16 cellular contexts compared by ENCODE assay signal in the genomic region with DNA sequence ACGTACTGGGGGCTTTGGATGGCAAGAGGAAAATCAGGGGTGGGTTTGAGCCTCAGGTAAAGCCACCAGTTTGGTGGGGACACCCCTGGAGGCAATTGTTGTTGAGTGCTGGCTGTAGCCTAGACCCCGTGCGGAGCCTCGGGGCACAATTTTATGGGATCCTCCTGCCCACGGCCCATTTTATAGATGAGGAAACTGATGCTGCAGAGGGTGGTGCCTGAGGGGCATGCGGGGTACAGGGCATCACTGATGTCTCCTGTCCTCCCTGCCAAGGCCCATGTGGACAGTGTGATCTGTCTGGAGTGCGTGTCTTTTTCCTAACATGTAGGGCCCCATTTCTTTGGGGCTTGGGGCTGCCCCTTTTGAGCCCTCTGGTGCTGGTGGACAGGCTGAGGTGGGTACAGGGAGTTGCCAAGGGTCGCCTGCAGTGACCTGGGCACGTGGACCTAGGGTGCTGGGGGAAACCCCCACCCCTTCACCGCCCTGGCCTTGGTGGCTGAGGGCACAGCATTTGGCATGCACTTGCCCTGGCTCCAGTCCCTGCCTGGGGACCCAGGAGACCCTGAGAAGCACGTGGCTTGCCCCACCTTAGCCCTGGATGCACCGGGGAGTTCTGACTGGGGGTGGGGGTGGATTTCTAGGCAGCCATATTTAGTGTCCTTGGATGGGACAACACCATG. TPM values are rescaled to one million over a fixed set of nuclear protein-coding genes. Genes with fewer than 3 reads are reported as not detected.
DNase-seq lines count a peak whose midpoint lies in the region; ATAC-seq and TF ChIP-seq lines count a peak whose summit lies in the region.
"Had no signal": no experiment of that assay in that cellular context is flagged by ENCODE, and none has a peak within 500 bp of the region (broad histone marks: within the 10 kb centered on the region; RNA-seq: fewer than 3 reads in every experiment).

No MANE protein-coding gene starts in this region.

- no peak overlapping the region for H3K4me2 ChIP-seq in mesendoderm (ENCODE audit: low read length)

- H3K4me3 ChIP-seq in gastroesophageal sphincter (no peak overlapping the region), mesendoderm (ENCODE audit: low read length) (no peak overlapping the region), prostate gland (no peak overlapping the region)

- H3K79me2 ChIP-seq in mesendoderm (ENCODE audit: control insufficient read depth, insufficient read depth, low read length): peaks cover 2% of the 10 kb centered on the region

- peak overlapping the region; percentile 99 for H3K27ac ChIP-seq in VCaP
- H3K27ac ChIP-seq in gastroesophageal sphincter: peak overlapping the region; percentile 40 to 86 (median 84)
- H3K27ac ChIP-seq in mesendoderm (ENCODE audit: low read depth, low read length): no peak overlapping the region
- H3K27ac ChIP-seq in prostate gland: peak overlapping the region; percentile 38 to 40

- no peak for TF ChIP-seq EP300 in gastroesophageal sphincter (IDR thresholded peaks at IDR 0.05)

- 10 to 60% methylated on average over 1 to 2 of the region's 12 CpGs for WGBS in gastroesophageal sphincter (ENCODE audit: low coverage in 1 of 2), 2 donors
- WGBS in mesendoderm (ENCODE audit: extremely low coverage, insufficient coverage, low lambda C conversion rate): no CpG with 5 or more reads among the region's 12 CpGs
- WGBS in prostate gland: 66% methylated on average over 12 of the region's 12 CpGs

- no peak overlapping the region for H2AK5ac ChIP-seq in mesendoderm (ENCODE audit: low read length)

- DNase-seq in mesendoderm (no peak), prostate gland (ENCODE audit: low spot score) (no peak), NCI-H2107 (lab: John Stamatoyannopoulos, UW) (no peak), GM19240 (ENCODE audit: insufficient read length, low spot score) (no peak)
- no peak for DNase-seq in activated CD4-positive, alpha-beta T cell treated with anti-CD3 and anti-CD28 coated beads, Interleukin-2, amount 50 U/mL, for 1 hour
- DNase-seq: ACHN; activated CD4-positive, alpha-beta T cell treated with anti-CD3 and anti-CD28 coated beads, Interleukin-2, amount 10 ng/mL, durations not matched to agents 7 days and 5 days; activated CD8-positive, alpha-beta memory T cell treated with anti-CD3 and anti-CD28 coated beads, Interleukin-2, amount 50 U/mL, for 48 hours; natural killer cell; RPMI8226; stimulated activated naive CD4-positive, alpha-beta T cell treated with Interleukin-2 at 50 U/mL for 16 hours; SW 1271 had no signal

- no peak overlapping the region for H3K4ac ChIP-seq in mesendoderm (ENCODE audit: low read depth, low read length)

- peak overlapping the region; percentile 24 for H3K23ac ChIP-seq in mesendoderm (ENCODE audit: low read length)

- H3K36me3 ChIP-seq in gastroesophageal sphincter: no peaks in the 10 kb centered on the region
- H3K36me3 ChIP-seq in mesendoderm (ENCODE audit: control insufficient read depth, insufficient read depth, low read length): peaks cover 1% of the 10 kb centered on the region
- H3K36me3 ChIP-seq in prostate gland: no peaks in the 10 kb centered on the region

- H2BK15ac ChIP-seq in mesendoderm (replicated peaks; ENCODE audit: low read depth): no peak overlapping the region

- H3K9me3 ChIP-seq in gastroesophageal sphincter (no peaks in the 10 kb centered on the region), prostate gland (no peaks in the 10 kb centered on the region)

- intact Hi-C loops in prostate gland (cut with DNase I): loop anchor here (2.0 kb wide), 1 partner anchor 21 kb away; the partner anchor contains the start of gene WNK2

- H3K56ac ChIP-seq in mesendoderm (ENCODE audit: low read length): no peak overlapping the region

- H3K4me1 ChIP-seq in gastroesophageal sphincter (peaks cover 2 to 89% (median 68%) of the 10 kb centered on the region in 3 donors), mesendoderm (ENCODE audit: control insufficient read depth, low read depth, low read length) (peaks cover 3% of the 10 kb centered on the region), prostate gland (replicated peaks) (peaks cover 32% of the 10 kb centered on the region)

- H3K27me3 ChIP-seq in gastroesophageal sphincter (no peaks in the 10 kb centered on the region), mesendoderm (ENCODE audit: insufficient read depth, low read length, poor library complexity) (no peaks in the 10 kb centered on the region), prostate gland (replicated peaks; ENCODE audit: insufficient read depth) (no peaks in the 10 kb centered on the region)

- H2BK5ac ChIP-seq in mesendoderm (ENCODE audit: low read length): no peak overlapping the region

- ATAC-seq in gastroesophageal sphincter (no peak), HG02884 (IDR thresholded peaks at IDR 0.05; ENCODE audit: unreplicated experiment) (no peak)

- TF ChIP-seq CTCF in VCaP (conservative IDR thresholded peaks at IDR 0.05) (no peak), gastroesophageal sphincter (IDR thresholded peaks at IDR 0.05) (no peak), prostate gland (IDR thresholded peaks at IDR 0.05) (no peak)

- no peak overlapping the region for H4K5ac ChIP-seq in mesendoderm (ENCODE audit: low read length)

- H3K9ac ChIP-seq in mesendoderm (ENCODE audit: low read length): no peak overlapping the region

- H2BK120ac ChIP-seq in mesendoderm (ENCODE audit: low read depth, low read length): no peak overlapping the region

- peaks cover 4% of the 10 kb centered on the region for H3K79me1 ChIP-seq in mesendoderm (ENCODE audit: low read length)

- no peak overlapping the region for H3K18ac ChIP-seq in mesendoderm (ENCODE audit: low read length)

- no peak for TF ChIP-seq POLR2A in gastroesophageal sphincter (IDR thresholded peaks at IDR 0.05)
- no peak for TF ChIP-seq POLR2A in prostate gland (IDR thresholded peaks at IDR 0.05)

- no peak overlapping the region for H4K8ac ChIP-seq in mesendoderm (ENCODE audit: low read depth, low read length)

RNA-seq across cellular contexts. Expression of gene WNK2, which starts 22.1 kb away (rescaled TPM):
- 100 to 1,000 TPM in 1 of 4 donors, 10 to 100 TPM in 3; 26.8 to 104 (median 48.6) TPM for total RNA-seq in gastroesophageal sphincter
- polyA plus RNA-seq in mesendoderm (2013, experiment 1 of 2): 21.9 TPM
- 21.3 TPM for polyA plus RNA-seq in mesendoderm (2013, experiment 2 of 2)
- total RNA-seq in prostate gland: 100 to 1,000 TPM in 1 of 2 donors, 10 to 100 TPM in 1; 77.9 to 136 TPM
- total RNA-seq: activated CD4-positive, alpha-beta T cell treated with anti-CD3 and anti-CD28 coated beads, Interleukin-2, amount 10 ng/mL, durations not matched to agents 7 days and 5 days; fibroblast of villous mesenchyme had no signal
